In the genomic region with DNA sequence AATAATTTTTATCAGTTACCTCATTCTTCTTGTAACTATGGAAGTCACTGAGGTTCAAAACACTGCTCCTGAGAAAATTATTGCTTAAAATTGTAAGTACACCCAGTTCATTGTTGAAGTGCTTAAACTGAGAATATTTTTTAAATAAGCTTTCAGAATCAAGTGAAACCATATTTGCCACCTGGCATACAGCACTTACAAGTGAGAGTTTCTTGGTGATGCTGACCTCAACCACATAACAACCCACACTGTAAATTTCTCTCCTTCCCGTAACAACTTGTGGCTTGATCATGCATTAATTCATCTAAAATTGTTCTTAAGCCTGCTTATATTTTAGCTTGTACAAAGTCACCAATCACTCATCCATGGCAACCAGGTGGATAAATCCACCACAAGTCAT, we compare ENCODE assay signal across 9 cellular contexts. TPM values are rescaled to one million over a fixed set of nuclear protein-coding genes. Genes with fewer than 3 reads are reported as not detected.
DNase-seq lines count a peak whose midpoint lies in the region; ATAC-seq and TF ChIP-seq lines count a peak whose summit lies in the region.
"Had no signal": no experiment of that assay in that cellular context is flagged by ENCODE, and none has a peak within 500 bp of the region (broad histone marks: within the 10 kb centered on the region; RNA-seq: fewer than 3 reads in every experiment).

No MANE protein-coding gene starts in this region.

- no peak overlapping the region for H3K27ac ChIP-seq in right cardiac atrium (ENCODE audit: low read length)
- H3K27ac ChIP-seq: ovary had no signal

- no peaks in the 10 kb centered on the region for H3K9me3 Mint-ChIP-seq in stimulated activated memory B cell treated with anti-CD40 and anti-IgM and Interleukin-4, amounts not matched to agents 10 μg/mL and 1 μg/mL and 100 μg/mL, for 72 hours
- H3K9me3 Mint-ChIP-seq in nephron progenitor cell (no peaks in the 10 kb centered on the region), WTC11 (no peaks in the 10 kb centered on the region)

- H3K4me1 Mint-ChIP-seq in stimulated activated memory B cell treated with anti-CD40 and anti-IgM and Interleukin-4, amounts not matched to agents 10 μg/mL and 1 μg/mL and 100 μg/mL, for 72 hours, result peaks cover 58% of the 10 kb centered on the region
- H3K4me1 Mint-ChIP-seq in nephron progenitor cell (no peaks in the 10 kb centered on the region), WTC11 (peaks cover 5% of the 10 kb centered on the region)

- no peak for TF ChIP-seq CTCF in nephron progenitor cell (IDR thresholded peaks at IDR 0.05)
- no peak for TF ChIP-seq CTCF in WTC11 (IDR thresholded peaks at IDR 0.05)

- peak overlapping the region; percentile 44 for H3K4me3 Mint-ChIP-seq in stimulated activated memory B cell treated with anti-CD40 and anti-IgM and Interleukin-4, amounts not matched to agents 10 μg/mL and 1 μg/mL and 100 μg/mL, for 72 hours
- H3K4me3 Mint-ChIP-seq in nephron progenitor cell, result no peak overlapping the region
- H3K4me3 Mint-ChIP-seq in WTC11, result no peak overlapping the region

- WGBS in right cardiac atrium, result 97% methylated on average over 1 of the region's 1 CpG

- peak; percentile 51 for ATAC-seq in GM19025 (IDR thresholded peaks at IDR 0.05; ENCODE audit: low read depth, unreplicated experiment)
- peak; percentile 47 for ATAC-seq in HG02623 (IDR thresholded peaks at IDR 0.05; ENCODE audit: unreplicated experiment)
- ATAC-seq in HG03469 (IDR thresholded peaks at IDR 0.05; ENCODE audit: unreplicated experiment), result peak; percentile 52
- peak; percentile 66 for ATAC-seq in stimulated activated memory B cell treated with anti-CD40 and anti-IgM and Interleukin-4, amounts not matched to agents 10 μg/mL and 1 μg/mL and 100 μg/mL, for 72 hours
- ATAC-seq in right cardiac atrium, result no peak
- ATAC-seq in WTC11, result no peak

- H3K27ac Mint-ChIP-seq in stimulated activated memory B cell treated with anti-CD40 and anti-IgM and Interleukin-4, amounts not matched to agents 10 μg/mL and 1 μg/mL and 100 μg/mL, for 72 hours, result peak overlapping the region; percentile 83
- H3K27ac Mint-ChIP-seq in nephron progenitor cell, result no peak overlapping the region
- H3K27ac Mint-ChIP-seq in WTC11, result no peak overlapping the region

- H3K9me3 ChIP-seq in right cardiac atrium (ENCODE audit: control insufficient read depth, low read length), result no peaks in the 10 kb centered on the region
- H3K9me3 ChIP-seq: ovary had no signal

- H3K36me3 Mint-ChIP-seq in stimulated activated memory B cell treated with anti-CD40 and anti-IgM and Interleukin-4, amounts not matched to agents 10 μg/mL and 1 μg/mL and 100 μg/mL, for 72 hours, result peaks cover 16% of the 10 kb centered on the region
- H3K36me3 Mint-ChIP-seq in nephron progenitor cell (ENCODE audit: low read depth), result no peaks in the 10 kb centered on the region
- H3K36me3 Mint-ChIP-seq in WTC11, result no peaks in the 10 kb centered on the region

- POLR2A ChIA-PET in WTC11 (lab: Charles Lee), result no interaction called here

- peaks cover 5% of the 10 kb centered on the region for H3K4me1 ChIP-seq in right cardiac atrium (ENCODE audit: control insufficient read depth, insufficient read depth, low read length)

- no peak overlapping the region for H3K4me3 ChIP-seq in right cardiac atrium (ENCODE audit: low read length)
- H3K4me3 ChIP-seq: ovary had no signal

- DNase-seq in right cardiac atrium (no peak), nephron progenitor cell (no peak), WTC11 (ENCODE audit: low spot score) (no peak)
- DNase-seq: KBM-7, ovary had no signal

- intact Hi-C loops in right cardiac atrium (cut with DNase I), result no loop called here

- H3K27me3 Mint-ChIP-seq in stimulated activated memory B cell treated with anti-CD40 and anti-IgM and Interleukin-4, amounts not matched to agents 10 μg/mL and 1 μg/mL and 100 μg/mL, for 72 hours, result no peaks in the 10 kb centered on the region
- H3K27me3 Mint-ChIP-seq in nephron progenitor cell (ENCODE audit: low read depth, poor library complexity) (no peaks in the 10 kb centered on the region), WTC11 (ENCODE audit: low read depth) (no peaks in the 10 kb centered on the region)

- CTCF ChIA-PET in WTC11 (lab: Charles Lee), result no interaction called here

- H3K27me3 ChIP-seq in right cardiac atrium (ENCODE audit: control insufficient read depth, insufficient read depth), result no peaks in the 10 kb centered on the region
- H3K27me3 ChIP-seq: ovary had no signal

TF ChIP-seq in WTC11, 78 proteins besides CTCF, POLR2A, EP300 and RAD21:
- no peak for TF ChIP-seq TP53 (CRISPR knock-in tag; IDR thresholded peaks at IDR 0.05)

RNA-seq across cellular contexts. Expression of a gene that starts 34.0 kb away (rescaled TPM):
- total RNA-seq in right cardiac atrium, result 10 to 100 TPM; 10.4 to 16.2 (median 14.2) TPM
- polyA plus RNA-seq in right cardiac atrium, result 6.6 TPM
- 13.6 to 15.9 TPM (median 13.8 TPM) in 3 replicates for total RNA-seq in WTC11 (2021)

Comparison
In these comparisons a context has a peak if more than half of its experiments do, and no peak if none do; other contexts are left out.
1. ATAC-seq: peak in GM19025 (single experiment), HG02623 (single experiment), HG03469 (single experiment) and stimulated activated memory B cell treated with anti-CD40 and anti-IgM and Interleukin-4, amounts not matched to agents 10 μg/mL and 1 μg/mL and 100 μg/mL, for 72 hours (single experiment); none in right cardiac atrium (0 of 2) and WTC11 (single experiment).